ENCODE assay signal across 20 cellular contexts in the genomic region with DNA sequence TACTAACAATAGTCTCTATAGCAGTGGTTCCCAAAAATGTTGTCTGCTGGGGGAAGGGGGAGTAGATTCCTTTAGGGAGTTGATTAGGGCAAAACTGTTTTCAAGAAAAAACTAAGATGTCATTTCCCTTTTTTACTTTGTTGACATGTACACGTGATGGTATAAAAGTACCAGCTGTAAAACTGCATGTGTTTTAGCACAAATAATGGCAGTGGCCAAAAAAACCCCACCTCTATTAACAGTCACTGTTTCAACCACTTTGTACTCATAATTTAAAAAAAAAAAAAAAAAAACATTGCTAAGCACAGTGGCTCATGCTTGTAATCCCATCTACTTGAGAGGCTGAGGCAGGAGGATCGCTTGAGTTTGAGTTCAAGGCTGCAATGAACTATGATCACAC.
DNase-seq lines count a peak whose midpoint lies in the region; ATAC-seq, FAIRE-seq and TF ChIP-seq lines count a peak whose summit lies in the region.
"Had no signal": no experiment of that assay in that cellular context is flagged by ENCODE, and none has a peak within 500 bp of the region (broad histone marks: within the 10 kb centered on the region; RNA-seq: fewer than 3 reads in every experiment).

No MANE protein-coding gene starts in this region.

- no peaks in the 10 kb centered on the region for H3K27me3 Mint-ChIP-seq in WTC11 (ENCODE audit: low read depth)
- no peaks in the 10 kb centered on the region for H3K27me3 Mint-ChIP-seq in activated T-cell treated with anti-CD3 and anti-CD28 coated beads, Interleukin-2, amount 50 U/mL, for 4 hours (ENCODE audit: low read depth)
- H3K27me3 Mint-ChIP-seq: activated B cell treated with CpG ODN at 0.5 μM for 24 hours; activated naive CD8-positive, alpha-beta T cell treated with anti-CD3 and anti-CD28 coated beads, Interleukin-2, amount 50 U/mL, for 24 hours had no signal

- ATAC-seq in GM19452 (IDR thresholded peaks at IDR 0.05; ENCODE audit: unreplicated experiment) (peak; percentile 64), HG02852 (IDR thresholded peaks at IDR 0.05; ENCODE audit: unreplicated experiment) (peak; percentile 67), WTC11 (no peak), GM21381 (IDR thresholded peaks at IDR 0.05; ENCODE audit: unreplicated experiment) (no peak)
- no peak for ATAC-seq in activated T-cell treated with anti-CD3 and anti-CD28 coated beads, Interleukin-2, amount 50 U/mL, for 4 hours
- ATAC-seq: activated naive CD8-positive, alpha-beta T cell treated with anti-CD3 and anti-CD28 coated beads, Interleukin-2, amount 50 U/mL, for 24 hours; esophagus mucosa had no signal

- peaks cover 12% of the 10 kb centered on the region; the same call in 1 of the 2 replicates for H3K36me3 Mint-ChIP-seq in WTC11
- peaks cover 40% of the 10 kb centered on the region for H3K36me3 Mint-ChIP-seq in activated T-cell treated with anti-CD3 and anti-CD28 coated beads, Interleukin-2, amount 50 U/mL, for 4 hours (ENCODE audit: insufficient read depth)

- CTCF ChIA-PET in WTC11 (lab: Charles Lee): no interaction called here

- no peak overlapping the region for H3K4me3 Mint-ChIP-seq in WTC11
- no peak overlapping the region for H3K4me3 Mint-ChIP-seq in activated T-cell treated with anti-CD3 and anti-CD28 coated beads, Interleukin-2, amount 50 U/mL, for 4 hours
- H3K4me3 Mint-ChIP-seq: activated B cell treated with CpG ODN at 0.5 μM for 24 hours; activated naive CD8-positive, alpha-beta T cell treated with anti-CD3 and anti-CD28 coated beads, Interleukin-2, amount 50 U/mL, for 24 hours had no signal

- DNase-seq in GM12891 (ENCODE audit: insufficient read length, low spot score) (no peak), WTC11 (ENCODE audit: low spot score) (no peak), coronary artery (ENCODE audit: low spot score) (no peak), kidney tubule cell (ENCODE audit: low spot score) (no peak)
- DNase-seq in activated T-cell treated with anti-CD3 and anti-CD28 coated beads, Interleukin-2, amount 50 U/mL, for 4 hours: no peak
- DNase-seq: activated B cell treated with CpG ODN at 0.5 μM for 24 hours; activated CD8-positive, alpha-beta memory T cell treated with anti-CD3 and anti-CD28 coated beads for 24 hours; activated naive CD8-positive, alpha-beta T cell treated with anti-CD3 and anti-CD28 coated beads, Interleukin-2, amount 50 U/mL, for 24 hours; COR-L47; NCI-H2227 treated with DMSO at 0.1 percent for 48 hours; ovary; stimulated activated CD4-positive, alpha-beta T cell treated with anti-CD3 and anti-CD28 coated beads, Interleukin-4, amount 100 ng/mL, for 1 hour had no signal

- H3K27ac Mint-ChIP-seq in WTC11: no peak overlapping the region
- H3K27ac Mint-ChIP-seq: activated B cell treated with CpG ODN at 0.5 μM for 24 hours; activated naive CD8-positive, alpha-beta T cell treated with anti-CD3 and anti-CD28 coated beads, Interleukin-2, amount 50 U/mL, for 24 hours; activated T-helper 2 cell treated with anti-CD3 and anti-CD28 coated beads, Interferon-gamma antibody, Interleukin-2, Interleukin-4, amounts not matched to agents 10 μg/mL and 5 μg/mL and 100 μg/mL, durations not matched to agents 14 hours and 24 hours and 36 hours had no signal

- FAIRE-seq in GM12891 (lab: Jason Lieb, UNC): no peak
- FAIRE-seq: bronchial epithelial cell had no signal

- peak overlapping the region in 1 of 2 donors; percentile 12 for H3K27ac ChIP-seq in coronary artery
- H3K27ac ChIP-seq: ovary, RWPE1, suprapubic skin had no signal

- TF ChIP-seq CTCF in WTC11 (IDR thresholded peaks at IDR 0.05): no peak
- no peak for TF ChIP-seq CTCF in coronary artery (IDR thresholded peaks at IDR 0.05)

- H3K4me3 ChIP-seq in coronary artery: no peak overlapping the region
- H3K4me3 ChIP-seq: ovary, suprapubic skin had no signal

- no peaks in the 10 kb centered on the region for H3K9me3 Mint-ChIP-seq in WTC11
- H3K9me3 Mint-ChIP-seq in activated T-cell treated with anti-CD3 and anti-CD28 coated beads, Interleukin-2, amount 50 U/mL, for 4 hours: no peaks in the 10 kb centered on the region
- H3K9me3 Mint-ChIP-seq: activated B cell treated with CpG ODN at 0.5 μM for 24 hours; activated naive CD8-positive, alpha-beta T cell treated with anti-CD3 and anti-CD28 coated beads, Interleukin-2, amount 50 U/mL, for 24 hours; activated T-helper 2 cell treated with anti-CD3 and anti-CD28 coated beads, Interferon-gamma antibody, Interleukin-2, Interleukin-4, amounts not matched to agents 10 μg/mL and 5 μg/mL and 100 μg/mL, durations not matched to agents 14 hours and 24 hours and 36 hours had no signal

- TF ChIP-seq POLR2A in GM12891 (IDR thresholded peaks at IDR 0.05; ENCODE audit: low read depth, low read length): no peak

- H3K4me1 Mint-ChIP-seq in WTC11: peaks cover 27% of the 10 kb centered on the region
- H3K4me1 Mint-ChIP-seq in activated T-cell treated with anti-CD3 and anti-CD28 coated beads, Interleukin-2, amount 50 U/mL, for 4 hours (ENCODE audit: low read depth): peaks cover 55% of the 10 kb centered on the region

- POLR2A ChIA-PET in WTC11 (lab: Charles Lee): no interaction called here

TF ChIP-seq in GM12891, 5 proteins besides CTCF, POLR2A, EP300 and RAD21:
- TF ChIP-seq SPI1 (IDR thresholded peaks at IDR 0.05; ENCODE audit: low read depth, low read length) (peak; percentile 43; the same call in 1 of the 2 replicates), PAX5 (IDR thresholded peaks at IDR 0.05; ENCODE audit: insufficient read depth, low read length, severe bottlenecking) (no peak), POU2F2 (IDR thresholded peaks at IDR 0.05; ENCODE audit: low read depth, low read length) (no peak), TAF1 (IDR thresholded peaks at IDR 0.05; ENCODE audit: low read depth, low read length) (no peak), POLR2AphosphoS5 (IDR thresholded peaks at IDR 0.05; ENCODE audit: low read depth, low read length) (no peak)

TF ChIP-seq in WTC11, 78 proteins besides CTCF, POLR2A, EP300 and RAD21:
- TF ChIP-seq AR (CRISPR knock-in tag; IDR thresholded peaks at IDR 0.05): no peak
- TF ChIP-seq RORB (CRISPR knock-in tag; IDR thresholded peaks at IDR 0.05): no peak
- TF ChIP-seq ZNF416 (CRISPR knock-in tag; IDR thresholded peaks at IDR 0.05): no peak
- TF ChIP-seq, protein P1, sequence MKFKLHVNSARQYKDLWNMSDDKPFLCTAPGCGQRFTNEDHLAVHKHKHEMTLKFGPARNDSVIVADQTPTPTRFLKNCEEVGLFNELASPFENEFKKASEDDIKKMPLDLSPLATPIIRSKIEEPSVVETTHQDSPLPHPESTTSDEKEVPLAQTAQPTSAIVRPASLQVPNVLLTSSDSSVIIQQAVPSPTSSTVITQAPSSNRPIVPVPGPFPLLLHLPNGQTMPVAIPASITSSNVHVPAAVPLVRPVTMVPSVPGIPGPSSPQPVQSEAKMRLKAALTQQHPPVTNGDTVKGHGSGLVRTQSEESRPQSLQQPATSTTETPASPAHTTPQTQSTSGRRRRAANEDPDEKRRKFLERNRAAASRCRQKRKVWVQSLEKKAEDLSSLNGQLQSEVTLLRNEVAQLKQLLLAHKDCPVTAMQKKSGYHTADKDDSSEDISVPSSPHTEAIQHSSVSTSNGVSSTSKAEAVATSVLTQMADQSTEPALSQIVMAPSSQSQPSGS (CRISPR knock-in tag; IDR thresholded peaks at IDR 0.05; ENCODE audit: borderline replicate concordance, low read depth): no peak
- no peak for TF ChIP-seq CREM (CRISPR knock-in tag; IDR thresholded peaks at IDR 0.05)
- peak; percentile 88 for TF ChIP-seq ZNF121 (CRISPR knock-in tag; IDR thresholded peaks at IDR 0.05)
- no peak for TF ChIP-seq ATF1 (CRISPR knock-in tag; IDR thresholded peaks at IDR 0.05)

Comparison
In these comparisons a context has a peak if more than half of its experiments do, and no peak if none do; other contexts are left out.
1. ATAC-seq: peak in GM19452 (single experiment) and HG02852 (single experiment); none in WTC11 (single experiment), activated T-cell treated with anti-CD3 and anti-CD28 coated beads, Interleukin-2, amount 50 U/mL, for 4 hours (0 of 2) and GM21381 (single experiment).